ENCODE assay signal across 35 cellular contexts in the genomic region with DNA sequence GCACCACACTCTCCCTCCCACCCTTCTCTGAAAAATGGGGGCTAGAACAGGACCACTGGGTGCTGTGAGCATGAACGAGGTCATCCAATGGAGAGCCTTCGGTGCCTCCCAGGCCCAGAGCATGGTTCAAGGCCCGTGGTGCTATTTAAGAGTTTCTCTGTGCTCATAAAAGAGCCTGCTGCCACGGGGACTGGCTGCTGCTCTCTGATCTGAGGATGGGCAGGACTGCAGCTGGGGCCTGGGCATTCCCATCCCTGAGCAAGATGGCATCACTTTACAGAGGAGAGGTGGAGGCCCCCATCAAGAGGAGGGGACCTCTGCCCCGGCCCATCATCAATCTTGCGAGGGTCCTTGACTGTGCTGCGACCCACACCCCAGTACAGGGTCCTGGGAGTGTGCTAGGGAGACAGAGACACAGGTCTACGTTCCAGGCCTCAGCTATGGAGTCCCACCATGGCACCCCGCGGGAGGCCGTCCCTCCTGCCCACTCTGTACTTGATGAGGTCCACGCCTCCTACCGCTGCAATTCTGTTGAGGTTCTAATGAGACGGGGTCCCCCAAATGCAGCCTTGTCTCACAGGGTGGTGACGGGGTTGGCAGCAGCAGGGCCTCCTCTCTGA.
"Had no signal": no experiment of that assay in that cellular context is flagged by ENCODE, and none has a peak within 500 bp of the region (broad histone marks: within the 10 kb centered on the region; RNA-seq: fewer than 3 reads in every experiment).

No MANE protein-coding gene starts in this region.

- H3K36me3 ChIP-seq: MG63 had no signal

- H3K4me3 ChIP-seq: MG63 had no signal

- H3K4me2 ChIP-seq: KMS-11 had no signal

- DNase-seq: Karpas-422, Kasumi-1, KG1, MG63, MM.1S, MV-4-11, NCI-H1048, NCI-H1092, NCI-H1092 treated with DMSO at 0.1 percent for 48 hours, NCI-H1105, NCI-H1105 treated with DMSO at 0.1 percent for 48 hours, NCI-H1417, NCI-H1417 treated with DMSO at 0.1 percent for 48 hours, NCI-H1436, NCI-H1436 treated with DMSO at 0.1 percent for 48 hours, NCI-H146, NCI-H1694, NCI-H1694 treated with DMSO at 0.1 percent for 48 hours, NCI-H187, NCI-H187 treated with DMSO at 0.1 percent for 48 hours, NCI-H1930, NCI-H2029, NCI-H2029 treated with DMSO at 0.1 percent for 48 hours, NCI-H2081, NCI-H2081 treated with DMSO at 0.1 percent for 48 hours, NCI-H2107, NCI-H2171, NCI-H2171 treated with DMSO at 0.1 percent for 48 hours, NCI-H2227 treated with DMSO at 0.1 percent for 48 hours, NCI-H226, NCI-H345, NCI-H446, NCI-H446 treated with DMSO at 0.1 percent for 48 hours, NCI-H510A had no signal

- H3K27ac ChIP-seq: KMS-11 had no signal

- H3K9me3 ChIP-seq: MG63 had no signal

- H3K27me3 ChIP-seq: MG63 had no signal

- H3K9ac ChIP-seq: KMS-11 had no signal
